ENCODE assay signal across 1 cellular context in the genomic region with DNA sequence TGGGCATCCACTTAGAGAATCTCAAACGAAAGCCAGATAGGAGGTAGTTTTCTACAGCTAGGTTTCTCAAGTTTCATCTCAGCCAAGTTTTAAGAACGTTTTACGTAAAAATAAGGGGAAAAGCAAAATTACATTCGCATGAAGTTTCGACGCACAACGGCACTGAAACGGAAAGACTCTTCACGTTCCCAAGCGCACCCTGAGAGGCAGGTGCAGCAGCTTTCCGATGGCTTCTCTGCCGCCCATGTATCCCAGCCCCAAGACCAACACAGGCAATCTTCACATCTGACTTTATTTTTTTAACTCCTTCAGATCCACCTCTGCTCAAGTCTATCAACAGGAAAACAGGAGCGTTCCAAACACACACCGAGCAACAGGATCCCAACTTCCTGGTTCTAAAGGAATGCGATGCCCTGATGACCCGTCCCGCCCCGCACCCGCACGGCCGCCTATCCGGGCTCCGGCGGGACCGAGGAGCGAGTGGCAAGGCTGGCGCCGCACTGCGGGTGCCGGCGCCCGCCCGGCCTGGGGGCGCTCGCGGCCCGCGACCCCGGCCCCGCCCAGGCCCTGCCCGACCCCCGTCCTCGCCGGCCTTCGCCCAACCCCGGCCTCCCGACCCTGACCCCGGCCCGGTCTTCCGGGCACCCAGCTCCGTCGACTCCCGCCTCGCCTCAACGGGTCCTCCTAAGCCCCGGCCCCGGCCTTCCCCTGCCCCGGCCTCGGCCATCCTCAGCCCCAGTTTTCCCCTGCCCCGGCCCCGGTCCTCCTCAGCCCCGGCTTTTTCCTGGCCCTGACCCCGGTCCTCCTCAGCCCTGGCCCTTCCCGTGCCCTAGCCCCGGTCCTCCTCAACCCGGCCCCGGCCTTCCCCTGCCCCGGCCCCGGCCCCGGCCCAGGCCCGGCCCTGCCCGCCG.
A peak's percentile ranks its signal among the peaks of the same experiment; 100 is the strongest.
TF ChIP-seq lines count a peak whose summit lies in the region.

No MANE protein-coding gene starts in this region.

TF ChIP-seq in H1, 55 proteins besides CTCF, POLR2A, EP300 and RAD21:
- TF ChIP-seq, protein P1, sequence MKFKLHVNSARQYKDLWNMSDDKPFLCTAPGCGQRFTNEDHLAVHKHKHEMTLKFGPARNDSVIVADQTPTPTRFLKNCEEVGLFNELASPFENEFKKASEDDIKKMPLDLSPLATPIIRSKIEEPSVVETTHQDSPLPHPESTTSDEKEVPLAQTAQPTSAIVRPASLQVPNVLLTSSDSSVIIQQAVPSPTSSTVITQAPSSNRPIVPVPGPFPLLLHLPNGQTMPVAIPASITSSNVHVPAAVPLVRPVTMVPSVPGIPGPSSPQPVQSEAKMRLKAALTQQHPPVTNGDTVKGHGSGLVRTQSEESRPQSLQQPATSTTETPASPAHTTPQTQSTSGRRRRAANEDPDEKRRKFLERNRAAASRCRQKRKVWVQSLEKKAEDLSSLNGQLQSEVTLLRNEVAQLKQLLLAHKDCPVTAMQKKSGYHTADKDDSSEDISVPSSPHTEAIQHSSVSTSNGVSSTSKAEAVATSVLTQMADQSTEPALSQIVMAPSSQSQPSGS (IDR thresholded peaks at IDR 0.05; ENCODE audit: low read length), result no peak
- TF ChIP-seq EGR1 (IDR thresholded peaks at IDR 0.05; ENCODE audit: borderline replicate concordance, low read depth, low read length) (no peak), JUN (IDR thresholded peaks at IDR 0.05; ENCODE audit: low read depth, low read length) (no peak), HDAC2 (IDR thresholded peaks at IDR 0.05; ENCODE audit: borderline replicate concordance in 1 of 2, low read depth in 2 of 2, low read length in 2 of 2) (no peak; a peak in 1 of 4 replicates), CTBP2 (IDR thresholded peaks at IDR 0.05; ENCODE audit: borderline replicate concordance, insufficient read depth, insufficient read length, low read length) (no peak), KDM4A (IDR thresholded peaks at IDR 0.05; ENCODE audit: low read depth, low read length, severe bottlenecking) (peak; percentile 38), TEAD4 (IDR thresholded peaks at IDR 0.05; ENCODE audit: low read depth, low read length) (no peak), YY1 (IDR thresholded peaks at IDR 0.05; ENCODE audit: low read depth, low read length) (0 out of 2 replicates have a peak, but pooled peaks have one; percentile 21), TAF1 (IDR thresholded peaks at IDR 0.05; ENCODE audit: low read depth, low read length) (0 out of 2 replicates have a peak, but pooled peaks have one; percentile 23), SP4 (IDR thresholded peaks at IDR 0.05; ENCODE audit: low read length) (no peak), EZH2 (IDR thresholded peaks at IDR 0.05; ENCODE audit: low read depth, low read length, severe bottlenecking) (no peak), HDAC6 (IDR thresholded peaks at IDR 0.05; ENCODE audit: low read depth, low read length) (no peak), GTF2F1 (IDR thresholded peaks at IDR 0.05; ENCODE audit: borderline replicate concordance, low read depth, low read length) (no peak), POU5F1 (IDR thresholded peaks at IDR 0.05; ENCODE audit: low read depth, low read length) (no peak), ASH2L (IDR thresholded peaks at IDR 0.05; ENCODE audit: low read length) (peak; percentile 36), BACH1 (IDR thresholded peaks at IDR 0.05; ENCODE audit: low read length) (no peak), ZNF274 (IDR thresholded peaks at IDR 0.05; ENCODE audit: borderline replicate concordance, extremely low read depth, low read length) (no peak), JUND (IDR thresholded peaks at IDR 0.05; ENCODE audit: low read length) (no peak), SUZ12 (IDR thresholded peaks at IDR 0.05; ENCODE audit: low read length) (no peak), BRCA1 (IDR thresholded peaks at IDR 0.05; ENCODE audit: low read depth, low read length) (no peak), RNF2 (IDR thresholded peaks at IDR 0.05; ENCODE audit: borderline replicate concordance, low read depth, low read length, missing control alignments, poor library complexity, severe bottlenecking) (no peak), POLR2AphosphoS5 (IDR thresholded peaks at IDR 0.05; ENCODE audit: low read depth, low read length) (no peak), TAF7 (optimal IDR thresholded peaks at IDR 0.05; ENCODE audit: borderline replicate concordance, low read depth, low read length) (no peak), RXRA (IDR thresholded peaks at IDR 0.05; ENCODE audit: insufficient read depth, low read depth, low read length) (no peak), RFX5 (IDR thresholded peaks at IDR 0.05; ENCODE audit: borderline replicate concordance, low read depth, low read length) (no peak), CREB1 (IDR thresholded peaks at IDR 0.05) (no peak), SP2 (IDR thresholded peaks at IDR 0.05; ENCODE audit: low read length) (no peak), SIRT6 (IDR thresholded peaks at IDR 0.05; ENCODE audit: low read length) (no peak), CBX8 (IDR thresholded peaks at IDR 0.05; ENCODE audit: borderline replicate concordance, low read depth, low read length) (no peak), SAP30 (IDR thresholded peaks at IDR 0.05; ENCODE audit: insufficient read depth, insufficient replicate concordance, low read length) (no peak), PHF8 (conservative IDR thresholded peaks at IDR 0.05; ENCODE audit: low read depth, low read length) (0 out of 2 replicates have a peak, but pooled peaks have one; percentile 49), SP1 (IDR thresholded peaks at IDR 0.05; ENCODE audit: low read depth, low read length) (no peak), CHD2 (IDR thresholded peaks at IDR 0.05; ENCODE audit: low read length) (no peak), SIN3A (conservative IDR thresholded peaks at IDR 0.05 in 1 of 2, IDR thresholded peaks at IDR 0.05 in 1 of 2; ENCODE audit: low read depth in 1 of 2, low read length in 2 of 2) (peak in 1 of 2 experiments; percentile 42; a peak in 2 of 4 replicates), MAFK (IDR thresholded peaks at IDR 0.05; ENCODE audit: low read depth, low read length) (no peak)
- TF ChIP-seq, protein P2, sequence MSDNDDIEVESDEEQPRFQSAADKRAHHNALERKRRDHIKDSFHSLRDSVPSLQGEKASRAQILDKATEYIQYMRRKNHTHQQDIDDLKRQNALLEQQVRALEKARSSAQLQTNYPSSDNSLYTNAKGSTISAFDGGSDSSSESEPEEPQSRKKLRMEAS (IDR thresholded peaks at IDR 0.05), result no peak
- TF ChIP-seq, protein P3, sequence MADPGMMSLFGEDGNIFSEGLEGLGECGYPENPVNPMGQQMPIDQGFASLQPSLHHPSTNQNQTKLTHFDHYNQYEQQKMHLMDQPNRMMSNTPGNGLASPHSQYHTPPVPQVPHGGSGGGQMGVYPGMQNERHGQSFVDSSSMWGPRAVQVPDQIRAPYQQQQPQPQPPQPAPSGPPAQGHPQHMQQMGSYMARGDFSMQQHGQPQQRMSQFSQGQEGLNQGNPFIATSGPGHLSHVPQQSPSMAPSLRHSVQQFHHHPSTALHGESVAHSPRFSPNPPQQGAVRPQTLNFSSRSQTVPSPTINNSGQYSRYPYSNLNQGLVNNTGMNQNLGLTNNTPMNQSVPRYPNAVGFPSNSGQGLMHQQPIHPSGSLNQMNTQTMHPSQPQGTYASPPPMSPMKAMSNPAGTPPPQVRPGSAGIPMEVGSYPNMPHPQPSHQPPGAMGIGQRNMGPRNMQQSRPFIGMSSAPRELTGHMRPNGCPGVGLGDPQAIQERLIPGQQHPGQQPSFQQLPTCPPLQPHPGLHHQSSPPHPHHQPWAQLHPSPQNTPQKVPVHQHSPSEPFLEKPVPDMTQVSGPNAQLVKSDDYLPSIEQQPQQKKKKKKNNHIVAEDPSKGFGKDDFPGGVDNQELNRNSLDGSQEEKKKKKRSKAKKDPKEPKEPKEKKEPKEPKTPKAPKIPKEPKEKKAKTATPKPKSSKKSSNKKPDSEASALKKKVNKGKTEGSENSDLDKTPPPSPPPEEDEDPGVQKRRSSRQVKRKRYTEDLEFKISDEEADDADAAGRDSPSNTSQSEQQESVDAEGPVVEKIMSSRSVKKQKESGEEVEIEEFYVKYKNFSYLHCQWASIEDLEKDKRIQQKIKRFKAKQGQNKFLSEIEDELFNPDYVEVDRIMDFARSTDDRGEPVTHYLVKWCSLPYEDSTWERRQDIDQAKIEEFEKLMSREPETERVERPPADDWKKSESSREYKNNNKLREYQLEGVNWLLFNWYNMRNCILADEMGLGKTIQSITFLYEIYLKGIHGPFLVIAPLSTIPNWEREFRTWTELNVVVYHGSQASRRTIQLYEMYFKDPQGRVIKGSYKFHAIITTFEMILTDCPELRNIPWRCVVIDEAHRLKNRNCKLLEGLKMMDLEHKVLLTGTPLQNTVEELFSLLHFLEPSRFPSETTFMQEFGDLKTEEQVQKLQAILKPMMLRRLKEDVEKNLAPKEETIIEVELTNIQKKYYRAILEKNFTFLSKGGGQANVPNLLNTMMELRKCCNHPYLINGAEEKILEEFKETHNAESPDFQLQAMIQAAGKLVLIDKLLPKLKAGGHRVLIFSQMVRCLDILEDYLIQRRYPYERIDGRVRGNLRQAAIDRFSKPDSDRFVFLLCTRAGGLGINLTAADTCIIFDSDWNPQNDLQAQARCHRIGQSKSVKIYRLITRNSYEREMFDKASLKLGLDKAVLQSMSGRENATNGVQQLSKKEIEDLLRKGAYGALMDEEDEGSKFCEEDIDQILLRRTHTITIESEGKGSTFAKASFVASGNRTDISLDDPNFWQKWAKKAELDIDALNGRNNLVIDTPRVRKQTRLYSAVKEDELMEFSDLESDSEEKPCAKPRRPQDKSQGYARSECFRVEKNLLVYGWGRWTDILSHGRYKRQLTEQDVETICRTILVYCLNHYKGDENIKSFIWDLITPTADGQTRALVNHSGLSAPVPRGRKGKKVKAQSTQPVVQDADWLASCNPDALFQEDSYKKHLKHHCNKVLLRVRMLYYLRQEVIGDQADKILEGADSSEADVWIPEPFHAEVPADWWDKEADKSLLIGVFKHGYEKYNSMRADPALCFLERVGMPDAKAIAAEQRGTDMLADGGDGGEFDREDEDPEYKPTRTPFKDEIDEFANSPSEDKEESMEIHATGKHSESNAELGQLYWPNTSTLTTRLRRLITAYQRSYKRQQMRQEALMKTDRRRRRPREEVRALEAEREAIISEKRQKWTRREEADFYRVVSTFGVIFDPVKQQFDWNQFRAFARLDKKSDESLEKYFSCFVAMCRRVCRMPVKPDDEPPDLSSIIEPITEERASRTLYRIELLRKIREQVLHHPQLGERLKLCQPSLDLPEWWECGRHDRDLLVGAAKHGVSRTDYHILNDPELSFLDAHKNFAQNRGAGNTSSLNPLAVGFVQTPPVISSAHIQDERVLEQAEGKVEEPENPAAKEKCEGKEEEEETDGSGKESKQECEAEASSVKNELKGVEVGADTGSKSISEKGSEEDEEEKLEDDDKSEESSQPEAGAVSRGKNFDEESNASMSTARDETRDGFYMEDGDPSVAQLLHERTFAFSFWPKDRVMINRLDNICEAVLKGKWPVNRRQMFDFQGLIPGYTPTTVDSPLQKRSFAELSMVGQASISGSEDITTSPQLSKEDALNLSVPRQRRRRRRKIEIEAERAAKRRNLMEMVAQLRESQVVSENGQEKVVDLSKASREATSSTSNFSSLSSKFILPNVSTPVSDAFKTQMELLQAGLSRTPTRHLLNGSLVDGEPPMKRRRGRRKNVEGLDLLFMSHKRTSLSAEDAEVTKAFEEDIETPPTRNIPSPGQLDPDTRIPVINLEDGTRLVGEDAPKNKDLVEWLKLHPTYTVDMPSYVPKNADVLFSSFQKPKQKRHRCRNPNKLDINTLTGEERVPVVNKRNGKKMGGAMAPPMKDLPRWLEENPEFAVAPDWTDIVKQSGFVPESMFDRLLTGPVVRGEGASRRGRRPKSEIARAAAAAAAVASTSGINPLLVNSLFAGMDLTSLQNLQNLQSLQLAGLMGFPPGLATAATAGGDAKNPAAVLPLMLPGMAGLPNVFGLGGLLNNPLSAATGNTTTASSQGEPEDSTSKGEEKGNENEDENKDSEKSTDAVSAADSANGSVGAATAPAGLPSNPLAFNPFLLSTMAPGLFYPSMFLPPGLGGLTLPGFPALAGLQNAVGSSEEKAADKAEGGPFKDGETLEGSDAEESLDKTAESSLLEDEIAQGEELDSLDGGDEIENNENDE (IDR thresholded peaks at IDR 0.05; ENCODE audit: insufficient replicate concordance, low read length), result no peak
- TF ChIP-seq, protein P4, sequence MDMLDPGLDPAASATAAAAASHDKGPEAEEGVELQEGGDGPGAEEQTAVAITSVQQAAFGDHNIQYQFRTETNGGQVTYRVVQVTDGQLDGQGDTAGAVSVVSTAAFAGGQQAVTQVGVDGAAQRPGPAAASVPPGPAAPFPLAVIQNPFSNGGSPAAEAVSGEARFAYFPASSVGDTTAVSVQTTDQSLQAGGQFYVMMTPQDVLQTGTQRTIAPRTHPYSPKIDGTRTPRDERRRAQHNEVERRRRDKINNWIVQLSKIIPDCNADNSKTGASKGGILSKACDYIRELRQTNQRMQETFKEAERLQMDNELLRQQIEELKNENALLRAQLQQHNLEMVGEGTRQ (IDR thresholded peaks at IDR 0.05; ENCODE audit: low read length), result no peak
- TF ChIP-seq, protein P5, sequence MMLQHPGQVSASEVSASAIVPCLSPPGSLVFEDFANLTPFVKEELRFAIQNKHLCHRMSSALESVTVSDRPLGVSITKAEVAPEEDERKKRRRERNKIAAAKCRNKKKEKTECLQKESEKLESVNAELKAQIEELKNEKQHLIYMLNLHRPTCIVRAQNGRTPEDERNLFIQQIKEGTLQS (IDR thresholded peaks at IDR 0.05; ENCODE audit: insufficient read depth, low read depth, low read length), result no peak
TF ChIP-seq in H1: peak in this region for 6.
